ENCODE assay signal across 23 cellular contexts in genomic region chrX:105114554-105115130, GRCh38.
"Had no signal": no experiment of that assay in that cellular context is flagged by ENCODE, and none has a peak within 500 bp of the region (broad histone marks: within the 10 kb centered on the region; RNA-seq: fewer than 3 reads in every experiment).

No MANE protein-coding gene starts in this region.

- ATAC-seq: left lobe of liver; mucosa of descending colon; natural killer cell treated with Interleukin-12 subunit alpha and Interleukin-12 subunit beta and Interleukin-15 and Interleukin-18, amount 100 ng/mL, for 72 hours; right cardiac atrium; stimulated activated memory B cell treated with anti-CD40 and anti-IgM and Interleukin-4, amounts not matched to agents 10 μg/mL and 1 μg/mL and 100 μg/mL, for 72 hours; stimulated activated naive CD8-positive, alpha-beta T cell treated with anti-CD3 and anti-CD28 coated beads, Interleukin-15, Interleukin-2, amounts not matched to agents 100 U/mL and 50 U/mL, for 24 hours had no signal

- H3K27me3 Mint-ChIP-seq: naive B cell; natural killer cell treated with Interleukin-12 subunit alpha and Interleukin-12 subunit beta and Interleukin-15 and Interleukin-18, amount 100 ng/mL, for 72 hours; stimulated activated memory B cell treated with anti-CD40 and anti-IgM and Interleukin-4, amounts not matched to agents 10 μg/mL and 1 μg/mL and 100 μg/mL, for 72 hours had no signal

- H3K4me3 Mint-ChIP-seq: mesothelial cell of epicardium; naive B cell; natural killer cell treated with Interleukin-12 subunit alpha and Interleukin-12 subunit beta and Interleukin-15 and Interleukin-18, amount 100 ng/mL, for 72 hours; neural progenitor cell; stimulated activated memory B cell treated with anti-CD40 and anti-IgM and Interleukin-4, amounts not matched to agents 10 μg/mL and 1 μg/mL and 100 μg/mL, for 72 hours had no signal

- H3K9me3 Mint-ChIP-seq: neural progenitor cell; stimulated activated memory B cell treated with anti-CD40 and anti-IgM and Interleukin-4, amounts not matched to agents 10 μg/mL and 1 μg/mL and 100 μg/mL, for 72 hours had no signal

- DNase-seq: dermis blood vessel endothelial cell; effector memory CD4-positive, alpha-beta T cell; erythroblast; esophagus squamous epithelium; head of caudate nucleus; mesenchymal stem cell; mucosa of descending colon; naive B cell; right cardiac atrium; spleen; stimulated activated CD4-positive, alpha-beta T cell treated with anti-CD3 and anti-CD28 coated beads, Interleukin-4, amount 100 ng/mL, for 4 hours; stimulated activated naive CD8-positive, alpha-beta T cell treated with anti-CD3 and anti-CD28 coated beads, Interleukin-15, Interleukin-2, amounts not matched to agents 100 U/mL and 50 U/mL, for 24 hours; upper lobe of left lung had no signal

- H3K27me3 ChIP-seq: neural progenitor cell, upper lobe of left lung had no signal

- H3K36me3 Mint-ChIP-seq: mesothelial cell of epicardium; natural killer cell treated with Interleukin-12 subunit alpha and Interleukin-12 subunit beta and Interleukin-15 and Interleukin-18, amount 100 ng/mL, for 72 hours; neural progenitor cell; stimulated activated memory B cell treated with anti-CD40 and anti-IgM and Interleukin-4, amounts not matched to agents 10 μg/mL and 1 μg/mL and 100 μg/mL, for 72 hours had no signal

- H3K27ac ChIP-seq: coronary artery, esophagus squamous epithelium, neural progenitor cell, prostate gland, skin epidermis, spleen, thoracic aorta, tibial nerve, upper lobe of left lung had no signal

- H3K4me1 Mint-ChIP-seq: naive B cell; stimulated activated memory B cell treated with anti-CD40 and anti-IgM and Interleukin-4, amounts not matched to agents 10 μg/mL and 1 μg/mL and 100 μg/mL, for 72 hours had no signal

- H3K4me1 ChIP-seq: esophagus squamous epithelium, neural progenitor cell, prostate gland, spleen, tibial nerve, upper lobe of left lung had no signal

- H3K27ac Mint-ChIP-seq: mesothelial cell of epicardium; naive B cell; natural killer cell treated with Interleukin-12 subunit alpha and Interleukin-12 subunit beta and Interleukin-15 and Interleukin-18, amount 100 ng/mL, for 72 hours; neural progenitor cell; stimulated activated memory B cell treated with anti-CD40 and anti-IgM and Interleukin-4, amounts not matched to agents 10 μg/mL and 1 μg/mL and 100 μg/mL, for 72 hours had no signal
